8 cellular contexts compared by ENCODE assay signal in genomic region chr18:45775241-45775676, GRCh38. TPM values are rescaled to one million over a fixed set of nuclear protein-coding genes. Genes with fewer than 3 reads are reported as not detected.
A peak's percentile ranks its signal among the peaks of the same experiment; 100 is the strongest.
DNase-seq lines count a peak whose midpoint lies in the region; TF ChIP-seq lines count a peak whose summit lies in the region.

No MANE protein-coding gene starts in this region.

- H3K27ac ChIP-seq in BLaER1 (peak overlapping the region; percentile 60), neural progenitor cell (no peak overlapping the region), stomach smooth muscle (ENCODE audit: low read length) (peak overlapping the region; percentile 46)

- H4K20me1 ChIP-seq in BLaER1 (no peaks in the 10 kb centered on the region), neural progenitor cell (ENCODE audit: low read depth) (no peaks in the 10 kb centered on the region)

- no peaks in the 10 kb centered on the region for H3F3A ChIP-seq in neural progenitor cell (ENCODE audit: low read depth)

- peaks cover under 1% of the 10 kb centered on the region for H3K4me1 Mint-ChIP-seq in neural progenitor cell

- peak overlapping the region; percentile 63 for H3K4me3 ChIP-seq in BLaER1
- H3K4me3 ChIP-seq in fibroblast of pulmonary artery (replicated peaks; ENCODE audit: low read depth, low read length), result peak overlapping the region; percentile 57
- peak overlapping the region; percentile 32 for H3K4me3 ChIP-seq in neural progenitor cell
- peak overlapping the region; percentile 74 to 85 for H3K4me3 ChIP-seq in stomach smooth muscle (ENCODE audit: low read length in 2 of 2)

- H3K27me3 ChIP-seq in BLaER1 (peaks cover 18% of the 10 kb centered on the region), neural progenitor cell (no peaks in the 10 kb centered on the region), stomach smooth muscle (ENCODE audit: control insufficient read depth in 1 of 2, insufficient read depth in 2 of 2, low read length in 2 of 2) (peaks cover 0 to 8% of the 10 kb centered on the region in 2 donors)

- peaks cover 9% of the 10 kb centered on the region for H3K9me3 ChIP-seq in BLaER1
- no peaks in the 10 kb centered on the region for H3K9me3 ChIP-seq in neural progenitor cell (ENCODE audit: low read depth)
- no peaks in the 10 kb centered on the region for H3K9me3 ChIP-seq in stomach smooth muscle (ENCODE audit: control insufficient read depth in 2 of 2, low read length in 2 of 2)

- no peaks in the 10 kb centered on the region for H3K36me3 ChIP-seq in BLaER1
- no peaks in the 10 kb centered on the region for H3K36me3 ChIP-seq in neural progenitor cell
- H3K36me3 ChIP-seq in stomach smooth muscle (ENCODE audit: control insufficient read depth in 2 of 2, insufficient read depth in 2 of 2, low read length in 2 of 2), result no peaks in the 10 kb centered on the region

- H3K9me3 Mint-ChIP-seq in neural progenitor cell, result peaks cover 2% of the 10 kb centered on the region

- H3K27me3 Mint-ChIP-seq in neural progenitor cell (ENCODE audit: insufficient read depth, low read depth), result peaks cover 7% of the 10 kb centered on the region

- H3K79me2 ChIP-seq in neural progenitor cell (ENCODE audit: low read depth), result no peaks in the 10 kb centered on the region

- H3K4me2 ChIP-seq in BLaER1 (peak overlapping the region; percentile 90), neural progenitor cell (peak overlapping the region; percentile 55)

- no peak for TF ChIP-seq CTCF in GM20000 (IDR thresholded peaks at IDR 0.05; ENCODE audit: extremely low read depth, missing control alignments)
- TF ChIP-seq CTCF in fibroblast of pulmonary artery (IDR thresholded peaks at IDR 0.05; ENCODE audit: low read length, missing control alignments), result no peak
- no peak for TF ChIP-seq CTCF in neural progenitor cell (IDR thresholded peaks at IDR 0.05)

- H3K9ac ChIP-seq in BLaER1 (peak overlapping the region; percentile 49; the same call in 1 of the 2 replicates), neural progenitor cell (no peak overlapping the region), stomach smooth muscle (ENCODE audit: low read length in 2 of 2) (peak overlapping the region; percentile 82 to 85)

- H3K36me3 Mint-ChIP-seq in neural progenitor cell, result no peaks in the 10 kb centered on the region

- DNase-seq in GM20000 (ENCODE audit: low spot score), result peak; percentile 62
- DNase-seq in NCI-H2227 (lab: John Stamatoyannopoulos, UW; ENCODE audit: unreplicated experiment), result peak; percentile 86
- DNase-seq in activated T-helper 1 cell treated with anti-CD3 and anti-CD28 coated beads, Interleukin-2, amount 50 U/mL, for 16 hours (ENCODE audit: low read depth in 1 of 2, low spot score in 1 of 2), result peak; percentile 16 to 43
- peak; percentile 88 for DNase-seq in fibroblast of pulmonary artery (ENCODE audit: low read depth)
- DNase-seq in neural progenitor cell (ENCODE audit: low spot score), result peak; percentile 13
- DNase-seq in NCI-H345 (lab: John Stamatoyannopoulos, UW), result no peak

- no peak overlapping the region for H3K27ac Mint-ChIP-seq in neural progenitor cell

- H3K4me3 Mint-ChIP-seq in neural progenitor cell, result peak overlapping the region; percentile 73

- H3K4me1 ChIP-seq in BLaER1 (peaks cover 54% of the 10 kb centered on the region), neural progenitor cell (no peaks in the 10 kb centered on the region), stomach smooth muscle (ENCODE audit: control insufficient read depth, insufficient read depth, low read length) (peaks cover 3% of the 10 kb centered on the region)

- no peak overlapping the region for H2AFZ ChIP-seq in neural progenitor cell (replicated peaks)

RNA-seq across cellular contexts. Expression of gene SIGLEC15, which starts 50.2 kb away (rescaled TPM):
- total RNA-seq in neural progenitor cell (ENCODE audit: low replicate concordance), result not detected in 2 replicates

RNA-seq across cellular contexts. Expression of gene SLC14A1, which starts 51.3 kb away (rescaled TPM):
- not detected in 2 replicates for total RNA-seq in neural progenitor cell (ENCODE audit: low replicate concordance)
